ENCODE assay signal across 8 cellular contexts in the genomic region with DNA sequence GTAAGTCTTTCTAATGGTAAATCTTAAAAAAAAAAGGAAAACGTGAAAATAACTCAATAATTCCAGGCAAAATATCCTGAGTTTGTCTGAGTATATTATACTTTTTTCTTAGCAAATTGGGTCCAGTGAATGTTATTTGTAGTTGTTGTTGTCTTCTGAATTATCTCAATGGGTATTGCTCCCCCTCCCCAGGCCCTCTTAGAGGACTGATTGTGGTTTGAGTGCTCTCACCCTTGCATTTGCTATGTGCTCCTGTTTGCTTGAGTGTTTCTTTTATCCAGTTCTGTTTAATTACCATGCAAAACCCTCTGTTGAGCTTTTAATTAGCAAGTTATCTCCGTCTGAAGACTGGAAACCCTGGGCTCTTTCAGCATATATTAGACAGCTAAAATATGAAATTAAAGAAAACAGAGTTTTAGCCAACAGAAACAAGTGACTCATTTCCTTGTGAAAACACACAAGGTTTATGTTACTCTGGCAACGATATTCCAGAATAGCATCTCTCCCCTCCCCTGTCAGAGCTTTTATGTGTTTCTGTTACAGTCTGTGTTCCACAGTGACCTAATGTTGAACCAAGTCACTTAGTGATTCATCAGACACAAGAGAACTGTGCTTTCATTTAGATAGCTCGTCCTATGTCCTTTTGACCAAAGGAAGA.
DNase-seq lines count a peak whose midpoint lies in the region; ATAC-seq, FAIRE-seq and TF ChIP-seq lines count a peak whose summit lies in the region.

No MANE protein-coding gene starts in this region.

- H3K18ac ChIP-seq in neuronal stem cell (ENCODE audit: low read length), result no peak overlapping the region

- no peak for TF ChIP-seq CTCF in epithelial cell of proximal tubule (conservative IDR thresholded peaks at IDR 0.05; ENCODE audit: low read depth, low read length)
- no peak for TF ChIP-seq CTCF in dorsolateral prefrontal cortex (IDR thresholded peaks at IDR 0.05 in 54 of 56, conservative IDR thresholded peaks at IDR 0.05 in 2 of 56; ENCODE audit: low read depth in 1 of 56, partially characterized antibody in 56 of 56)

- ATAC-seq in GM18511 (IDR thresholded peaks at IDR 0.05; ENCODE audit: unreplicated experiment), result peak; percentile 88
- peak; percentile 82 for ATAC-seq in HG03354 (IDR thresholded peaks at IDR 0.05; ENCODE audit: poor library complexity, severe bottlenecking, unreplicated experiment)

- no peak overlapping the region for H3K4me2 ChIP-seq in neuronal stem cell (ENCODE audit: insufficient read depth, low read length, poor library complexity, severe bottlenecking)

- no peaks in the 10 kb centered on the region for H3K9me3 ChIP-seq in neuronal stem cell (replicated peaks in 1 of 2; ENCODE audit: control insufficient read depth in 2 of 2, insufficient read depth in 1 of 2, low read depth in 1 of 2, low read length in 2 of 2)

- no peaks in the 10 kb centered on the region for H3K79me2 ChIP-seq in ACC112 (ENCODE audit: control insufficient read depth, insufficient read depth, low read length, unreplicated experiment)

- H3K9ac ChIP-seq in neuronal stem cell (ENCODE audit: low read depth, low read length, poor library complexity), result no peak overlapping the region

- peaks cover 19% of the 10 kb centered on the region for H3K4me1 ChIP-seq in ACC112 (ENCODE audit: control insufficient read depth, insufficient read depth, low read length, unreplicated experiment)
- H3K4me1 ChIP-seq in neuronal stem cell (ENCODE audit: control insufficient read depth in 2 of 2, insufficient read depth in 1 of 2, low read depth in 1 of 2, low read length in 2 of 2), result peaks cover 1 to 11% of the 10 kb centered on the region in 2 donors

- no peaks in the 10 kb centered on the region for H3K79me1 ChIP-seq in neuronal stem cell (ENCODE audit: low read depth, low read length)

- H2BK5ac ChIP-seq in neuronal stem cell (ENCODE audit: low read length), result no peak overlapping the region

- no peak overlapping the region for H2BK15ac ChIP-seq in neuronal stem cell (ENCODE audit: low read length)

- no peak overlapping the region for H3K4ac ChIP-seq in neuronal stem cell (ENCODE audit: low read length)

- no peak overlapping the region for H3K23ac ChIP-seq in neuronal stem cell (ENCODE audit: low read depth, low read length, poor library complexity)

- H4K91ac ChIP-seq in neuronal stem cell (ENCODE audit: low read depth, low read length, poor library complexity), result no peak overlapping the region

- H3K36me3 ChIP-seq in ACC112 (ENCODE audit: insufficient read depth, low read length) (no peaks in the 10 kb centered on the region), neuronal stem cell (replicated peaks in 1 of 2; ENCODE audit: control insufficient read depth in 2 of 2, insufficient read depth in 2 of 2, low read length in 2 of 2) (no peaks in the 10 kb centered on the region)

- no CpG with 5 or more reads among the region's 4 CpGs for WGBS in neuronal stem cell (ENCODE audit: extremely low coverage in 2 of 2, insufficient read length in 2 of 2, insufficient replicate concordance in 1 of 2), 2 donors

- no peak overlapping the region for H2BK12ac ChIP-seq in neuronal stem cell (ENCODE audit: low read length)

- H2AFZ ChIP-seq in ACC112 (ENCODE audit: low read length, unreplicated experiment) (peak overlapping the region; percentile 18), neuronal stem cell (ENCODE audit: low read length) (peak overlapping the region; percentile 9)

- FAIRE-seq in RCC 7860 (lab: Jason Lieb, UNC), result peak; percentile 93

- H3K27ac ChIP-seq in ACC112 (ENCODE audit: low read depth, low read length), result peak overlapping the region; percentile 93
- H3K27ac ChIP-seq in neuronal stem cell (replicated peaks; ENCODE audit: low read length), result no peak overlapping the region
- no peak overlapping the region for H3K27ac ChIP-seq in dorsolateral prefrontal cortex

- H2AK5ac ChIP-seq in neuronal stem cell (ENCODE audit: low read depth, low read length), result no peak overlapping the region

- intact Hi-C loops in dorsolateral prefrontal cortex (cut with DNase I), result no loop called here

- H3K4me3 ChIP-seq in ACC112 (ENCODE audit: low read depth, low read length), result peak overlapping the region; percentile 66
- no peak overlapping the region for H3K4me3 ChIP-seq in epithelial cell of proximal tubule (ENCODE audit: low read depth, low read length)
- H3K4me3 ChIP-seq in neuronal stem cell (ENCODE audit: low read length in 2 of 2), result no peak overlapping the region
- no peak overlapping the region for H3K4me3 ChIP-seq in dorsolateral prefrontal cortex

- DNase-seq in RCC 7860 (ENCODE audit: low spot score) (peak; percentile 93), epithelial cell of proximal tubule (ENCODE audit: low read depth) (peak; percentile 64), neuronal stem cell (ENCODE audit: low spot score) (no peak), dorsolateral prefrontal cortex (no peak)
- no peak for DNase-seq in stimulated activated CD4-positive, alpha-beta T cell treated with anti-CD3 and anti-CD28 coated beads, Interleukin-2, amount 100 ng/mL, for 24 hours

- no peak overlapping the region for H4K8ac ChIP-seq in neuronal stem cell (ENCODE audit: low read depth, low read length)

- no peak overlapping the region for H2BK120ac ChIP-seq in neuronal stem cell (ENCODE audit: low read depth, low read length)

- H3K14ac ChIP-seq in neuronal stem cell (ENCODE audit: low read length), result no peak overlapping the region

- no peaks in the 10 kb centered on the region for H3K27me3 ChIP-seq in ACC112 (ENCODE audit: insufficient read depth, low read length)
- H3K27me3 ChIP-seq in neuronal stem cell (ENCODE audit: control insufficient read depth in 3 of 3, insufficient read depth in 3 of 3, low read depth in 1 of 3, low read length in 3 of 3), result no peaks in the 10 kb centered on the region
- no peaks in the 10 kb centered on the region for H3K27me3 ChIP-seq in dorsolateral prefrontal cortex

Comparison
In these comparisons a context has a peak if more than half of its experiments do, and no peak if none do; other contexts are left out.
1. DNase-seq: peak in RCC 7860 (single experiment) and epithelial cell of proximal tubule (single experiment); none in neuronal stem cell (single experiment), stimulated activated CD4-positive, alpha-beta T cell treated with anti-CD3 and anti-CD28 coated beads, Interleukin-2, amount 100 ng/mL, for 24 hours (0 of 2) and dorsolateral prefrontal cortex (0 of 10).